ENCODE assay signal across 8 cellular contexts in genomic region chr7:7970620-7971307, GRCh38. TPM values are rescaled to one million over a fixed set of nuclear protein-coding genes. Genes with fewer than 3 reads are reported as not detected.
DNase-seq lines count a peak whose midpoint lies in the region; ATAC-seq and TF ChIP-seq lines count a peak whose summit lies in the region.

No MANE protein-coding gene starts in this region.

- intact Hi-C loops in Right ventricle myocardium inferior (cut with DNase I) = no loop called here
- intact Hi-C loops in PC-3 (cut with micrococcal nuclease) = loop anchor here (1.0 to 10.0 kb wide), 6 partner anchors 13 to 376 kb away; no protein-coding TSS in a partner anchor

- peaks cover 14% of the 10 kb centered on the region; the same call in 1 of the 2 replicates for H4K20me1 ChIP-seq in PC-3 (ENCODE audit: low read length)

- H3K4me1 ChIP-seq in cardiac muscle cell (ENCODE audit: low read depth) = peaks cover 14% of the 10 kb centered on the region
- peaks cover 35% of the 10 kb centered on the region for H3K4me1 ChIP-seq in PC-3 (ENCODE audit: insufficient read depth, low read length)
- H3K4me1 ChIP-seq in skeletal muscle tissue (ENCODE audit: control insufficient read depth in 3 of 3, insufficient read depth in 3 of 3, low read length in 3 of 3) = peaks cover 0 to 17% (median 6%) of the 10 kb centered on the region in 3 donors

- no peaks in the 10 kb centered on the region for H3K27me3 ChIP-seq in cardiac muscle cell
- H3K27me3 ChIP-seq in PC-3 (ENCODE audit: low read length) = no peaks in the 10 kb centered on the region
- no peaks in the 10 kb centered on the region for H3K27me3 ChIP-seq in skeletal muscle tissue (ENCODE audit: control insufficient read depth in 3 of 3, insufficient read depth in 3 of 3, low read length in 3 of 3)

- CTCF ChIA-PET in PC-3 (lab: Charles Lee) = interaction anchor here (0.8 kb wide), 1 partner anchor 26 kb away, joined by 3 read pairs; no protein-coding TSS in a partner anchor

- H3K4me3 ChIP-seq in cardiac muscle cell (peak overlapping the region; percentile 69), PC-3 (ENCODE audit: low read length) (peak overlapping the region; percentile 86), fibroblast of the aortic adventitia (ENCODE audit: low read depth, low read length) (peak overlapping the region; percentile 85), skeletal muscle tissue (ENCODE audit: low read length in 3 of 3) (peak overlapping the region; percentile 45 to 85 (median 81))

- POLR2A ChIA-PET in PC-3 (lab: Charles Lee; ENCODE audit: unreplicated experiment) = interaction anchor here (0.6 to 0.7 kb wide), 3 partner anchors 12 to 544 kb away, joined by 3 to 10 read pairs (median 7); no protein-coding TSS in a partner anchor

- no peak for TF ChIP-seq CTCF in cardiac muscle cell (IDR thresholded peaks at IDR 0.05; ENCODE audit: low read depth, low read length)
- TF ChIP-seq CTCF in PC-3 (conservative IDR thresholded peaks at IDR 0.05; ENCODE audit: low read depth, low read length) = no peak
- no peak for TF ChIP-seq CTCF in fibroblast of the aortic adventitia (IDR thresholded peaks at IDR 0.05; ENCODE audit: insufficient read depth, low read length)

- no peaks in the 10 kb centered on the region for H3K9me2 ChIP-seq in PC-3 (replicated peaks; ENCODE audit: low read length)

- no peaks in the 10 kb centered on the region for H3K36me3 ChIP-seq in cardiac muscle cell
- no peaks in the 10 kb centered on the region for H3K36me3 ChIP-seq in PC-3 (ENCODE audit: low read depth, low read length)
- H3K36me3 ChIP-seq in skeletal muscle tissue (ENCODE audit: control insufficient read depth in 3 of 3, insufficient read depth in 3 of 3, low read length in 3 of 3) = no peaks in the 10 kb centered on the region

- no peaks in the 10 kb centered on the region for H3K9me3 ChIP-seq in cardiac muscle cell (ENCODE audit: low read depth)
- H3K9me3 ChIP-seq in PC-3 (ENCODE audit: low read length) = no peaks in the 10 kb centered on the region
- H3K9me3 ChIP-seq in skeletal muscle tissue (ENCODE audit: control insufficient read depth in 3 of 3, low read length in 3 of 3) = no peaks in the 10 kb centered on the region

- no peak for ATAC-seq in Right ventricle myocardium inferior
- peak; percentile 9; the same call in 1 of the 2 replicates for ATAC-seq in PC-3
- no peak for ATAC-seq in GM18498 (IDR thresholded peaks at IDR 0.05; ENCODE audit: unreplicated experiment)
- ATAC-seq in GM18868 (IDR thresholded peaks at IDR 0.05; ENCODE audit: unreplicated experiment) = no peak

- peaks cover 62% of the 10 kb centered on the region for H3K79me2 ChIP-seq in PC-3 (ENCODE audit: low read length)

- H3K9ac ChIP-seq in PC-3 (ENCODE audit: low read length) (peak overlapping the region; percentile 70), skeletal muscle tissue (ENCODE audit: low read depth in 1 of 3, low read length in 3 of 3) (peak overlapping the region in 2 of 3 donors; percentile 55 to 57)

- H3K27ac ChIP-seq in cardiac muscle cell (no peak overlapping the region), PC-3 (ENCODE audit: low read length) (no peak overlapping the region), skeletal muscle tissue (ENCODE audit: low read depth, low read length) (no peak overlapping the region)

- peak overlapping the region; percentile 83 for H3K4me2 ChIP-seq in PC-3 (ENCODE audit: low read length)

- H2AFZ ChIP-seq in PC-3 (ENCODE audit: low read length) = no peak overlapping the region

- no peak for DNase-seq in cardiac muscle cell (ENCODE audit: low read depth in 1 of 2, low spot score in 1 of 2)
- DNase-seq in Right ventricle myocardium inferior (ENCODE audit: missing footprints) = no peak
- peak; percentile 48 for DNase-seq in PC-3
- DNase-seq in fibroblast of the aortic adventitia (ENCODE audit: low read depth) = peak; percentile 26
- DNase-seq in ecto neural progenitor cell (ENCODE audit: low spot score) = no peak

- TSS peak; percentile 44 for BruUV-seq in PC-3 (replicated peaks; lab: Mats Ljungman, UMichigan)

- no peaks in the 10 kb centered on the region for H3F3A ChIP-seq in PC-3 (ENCODE audit: low read length, unreplicated experiment)

RNA-seq across cellular contexts. Expression of gene GLCCI1, which starts 2.2 kb away (rescaled TPM):
- 4.1 and 8.6 TPM in 2 replicates for total RNA-seq in cardiac muscle cell
- polyA plus RNA-seq in cardiac muscle cell = 16.4 and 29.1 TPM in 2 replicates
- 5.7 TPM for total RNA-seq in Right ventricle myocardium inferior
- 7.8 and 8.5 TPM in 2 replicates for total RNA-seq in PC-3 (2014; rRNA removed)
- total RNA-seq in fibroblast of the aortic adventitia (ENCODE audit: low replicate concordance) = 2.1 and 11.7 TPM in 2 replicates
- 15.1 TPM for total RNA-seq in skeletal muscle tissue

Comparison
In these comparisons a context has a peak if more than half of its experiments do, and no peak if none do; other contexts are left out.
1. DNase-seq: peak in PC-3 (single experiment) and fibroblast of the aortic adventitia (single experiment); none in cardiac muscle cell (0 of 2), Right ventricle myocardium inferior (single experiment) and ecto neural progenitor cell (single experiment).
2. Peak in every context shown above with its lines, with median percentiles within 50 percentile points of each other: H3K4me3 ChIP-seq.